In the genomic region with DNA sequence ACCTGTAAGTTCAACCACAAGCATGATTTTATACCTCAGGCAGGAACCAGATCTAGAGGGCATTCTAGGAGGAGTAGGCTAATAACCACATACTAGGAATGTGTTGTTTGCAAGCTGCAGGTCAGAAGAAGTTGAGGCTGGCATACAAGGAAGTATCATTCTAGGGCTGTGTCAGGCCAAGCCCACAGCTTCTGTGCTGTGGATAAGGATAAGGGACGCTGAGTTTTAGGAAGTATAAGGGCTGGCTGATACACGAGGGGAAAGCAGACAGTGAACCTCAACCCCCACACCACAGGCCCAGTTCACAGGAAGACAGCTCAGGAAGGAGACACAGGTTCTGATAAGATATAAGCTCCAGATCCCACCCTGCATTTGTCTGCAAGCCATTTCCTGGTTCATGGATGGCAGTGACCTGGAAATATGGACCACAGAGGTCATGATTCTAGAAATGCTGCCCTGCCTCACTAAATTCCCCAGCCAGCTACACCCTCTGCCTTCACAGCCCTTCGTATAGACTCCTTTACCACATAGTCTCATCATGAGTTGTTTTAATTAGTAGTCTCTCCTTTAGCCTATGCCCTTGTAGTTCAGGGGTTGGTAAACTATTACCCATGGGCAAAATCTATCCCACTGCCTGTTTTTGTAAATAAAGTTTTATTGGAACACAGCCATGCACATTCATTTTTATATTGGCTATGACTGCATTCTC, we compare ENCODE assay signal across 15 cellular contexts.
A peak's percentile ranks its signal among the peaks of the same experiment; 100 is the strongest.
DNase-seq lines count a peak whose midpoint lies in the region; ATAC-seq, FAIRE-seq and TF ChIP-seq lines count a peak whose summit lies in the region.
"Had no signal": no experiment of that assay in that cellular context is flagged by ENCODE, and none has a peak within 500 bp of the region (broad histone marks: within the 10 kb centered on the region; RNA-seq: fewer than 3 reads in every experiment).

No MANE protein-coding gene starts in this region.

- H3K9me3 Mint-ChIP-seq in Caco-2 (ENCODE audit: unreplicated experiment), result no peaks in the 10 kb centered on the region
- no peaks in the 10 kb centered on the region for H3K9me3 Mint-ChIP-seq in dendritic cell treated with granulocyte-macrophage colony-stimulating factor and Interleukin-4, amounts not matched to agents 40 ng/mL and 50 ng/mL, for 4 days
- H3K9me3 Mint-ChIP-seq: activated CD8-positive, alpha-beta T cell treated with anti-CD3 and anti-CD28 coated beads for 36 hours; CD8-positive, alpha-beta T cell had no signal

- no peaks in the 10 kb centered on the region for H3K27me3 ChIP-seq in Caco-2 (replicated peaks; ENCODE audit: control insufficient read depth, insufficient read depth, low read length)
- H3K27me3 ChIP-seq in muscle layer of duodenum (ENCODE audit: low read depth, low read length), result no peaks in the 10 kb centered on the region
- H3K27me3 ChIP-seq: ovary had no signal

- peak overlapping the region; percentile 11 for H3K27ac ChIP-seq in muscle layer of duodenum (ENCODE audit: low read length)
- H3K27ac ChIP-seq: ovary had no signal

- BruUV-seq in Caco-2 (replicated peaks; lab: Mats Ljungman, UMichigan), result no TSS peak

- no peak for FAIRE-seq in GM12892 (lab: Jason Lieb, UNC)
- FAIRE-seq: HTR-8/SVneo had no signal

- H3K4me3 ChIP-seq in Caco-2 (ENCODE audit: low read depth, low read length) (no peak overlapping the region), NB4 (ENCODE audit: low read depth, low read length) (no peak overlapping the region), muscle layer of duodenum (ENCODE audit: low read depth in 1 of 2, low read length in 2 of 2) (no peak overlapping the region)
- H3K4me3 ChIP-seq: ovary had no signal

- intact Hi-C loops in Caco-2 (cut with micrococcal nuclease; ENCODE audit: unreplicated experiment), result no loop called here
- intact Hi-C loops in dendritic cell treated with granulocyte-macrophage colony-stimulating factor and Interleukin-4, amounts not matched to agents 40 ng/mL and 50 ng/mL, for 4 days (cut with micrococcal nuclease), result no loop called here

- no peaks in the 10 kb centered on the region for H3K36me3 ChIP-seq in Caco-2 (ENCODE audit: control insufficient read depth, insufficient read depth, low read length)
- H3K36me3 ChIP-seq in muscle layer of duodenum (ENCODE audit: control insufficient read depth in 1 of 2, insufficient read depth in 2 of 2, low read length in 2 of 2), result no peaks in the 10 kb centered on the region
- H3K36me3 ChIP-seq: ovary had no signal

- no peak for TF ChIP-seq POLR2A in NB4 (IDR thresholded peaks at IDR 0.05; ENCODE audit: extremely low read depth, insufficient read length)
- TF ChIP-seq POLR2A in GM12892 (IDR thresholded peaks at IDR 0.05; ENCODE audit: low read depth, low read length), result no peak

- CTCF ChIA-PET in Caco-2 (lab: Charles Lee) (interaction anchor here (1.0 kb wide), 1 partner anchor 9 kb away, joined by 3 read pairs; no protein-coding TSS in a partner anchor), HEK293T (lab: Yijun Ruan, JAX) (no interaction called here)

- H3K4me1 ChIP-seq in Caco-2 (peaks cover 53% of the 10 kb centered on the region), muscle layer of duodenum (ENCODE audit: control insufficient read depth in 1 of 2, insufficient read depth in 2 of 2, low read length in 2 of 2) (peaks cover 0 to 4% of the 10 kb centered on the region in 2 donors)

- H3K27ac Mint-ChIP-seq in Caco-2 (ENCODE audit: unreplicated experiment), result peak overlapping the region; percentile 84
- peak overlapping the region; percentile 34 for H3K27ac Mint-ChIP-seq in dendritic cell treated with granulocyte-macrophage colony-stimulating factor and Interleukin-4, amounts not matched to agents 40 ng/mL and 50 ng/mL, for 4 days
- H3K27ac Mint-ChIP-seq: activated CD8-positive, alpha-beta T cell treated with anti-CD3 and anti-CD28 coated beads for 36 hours; CD8-positive, alpha-beta T cell; T-cell had no signal

- TF ChIP-seq CTCF in Caco-2 (IDR thresholded peaks at IDR 0.05; ENCODE audit: insufficient read depth in 1 of 2, low read depth in 1 of 2, low read length in 1 of 2, severe bottlenecking in 1 of 2, unreplicated experiment in 1 of 2) (no peak), NB4 (IDR thresholded peaks at IDR 0.05; ENCODE audit: low read depth, low read length) (no peak)

- no peak overlapping the region for H3K4me3 Mint-ChIP-seq in Caco-2 (ENCODE audit: unreplicated experiment)
- H3K4me3 Mint-ChIP-seq in dendritic cell treated with granulocyte-macrophage colony-stimulating factor and Interleukin-4, amounts not matched to agents 40 ng/mL and 50 ng/mL, for 4 days, result no peak overlapping the region
- H3K4me3 Mint-ChIP-seq: activated CD8-positive, alpha-beta T cell treated with anti-CD3 and anti-CD28 coated beads for 36 hours; CD8-positive, alpha-beta T cell; T-cell had no signal

- no peaks in the 10 kb centered on the region for H3K27me3 Mint-ChIP-seq in Caco-2 (ENCODE audit: insufficient read depth, unreplicated experiment)
- H3K27me3 Mint-ChIP-seq in dendritic cell treated with granulocyte-macrophage colony-stimulating factor and Interleukin-4, amounts not matched to agents 40 ng/mL and 50 ng/mL, for 4 days, result no peaks in the 10 kb centered on the region
- H3K27me3 Mint-ChIP-seq: activated CD8-positive, alpha-beta T cell treated with anti-CD3 and anti-CD28 coated beads for 36 hours; T-cell had no signal

- no peak for ATAC-seq in HG03039 (IDR thresholded peaks at IDR 0.05; ENCODE audit: unreplicated experiment)
- ATAC-seq: activated CD8-positive, alpha-beta T cell treated with anti-CD3 and anti-CD28 coated beads for 36 hours; CD8-positive, alpha-beta T cell had no signal

- peaks cover 30% of the 10 kb centered on the region for H3K4me1 Mint-ChIP-seq in Caco-2 (ENCODE audit: low read depth, unreplicated experiment)
- H3K4me1 Mint-ChIP-seq in dendritic cell treated with granulocyte-macrophage colony-stimulating factor and Interleukin-4, amounts not matched to agents 40 ng/mL and 50 ng/mL, for 4 days (ENCODE audit: low read depth), result peaks cover 25% of the 10 kb centered on the region
- H3K4me1 Mint-ChIP-seq: T-cell had no signal

- POLR2A ChIA-PET in Caco-2 (lab: Charles Lee), result no interaction called here
- POLR2A ChIA-PET in HEK293T (lab: Yijun Ruan, JAX), result no interaction called here

- DNase-seq in Caco-2 (no peak), NB4 (ENCODE audit: low read depth) (peak; percentile 63), HEK293T (ENCODE audit: extremely low spot score) (no peak), GM12892 (ENCODE audit: insufficient read length) (no peak), pons (ENCODE audit: low spot score) (no peak)
- DNase-seq: activated CD8-positive, alpha-beta T cell treated with anti-CD3 and anti-CD28 coated beads for 36 hours; activated naive CD4-positive, alpha-beta T cell; CD8-positive, alpha-beta T cell; NCI-H1436 treated with DMSO at 0.1 percent for 48 hours; ovary; T-cell had no signal

- H3K36me3 Mint-ChIP-seq in Caco-2 (ENCODE audit: insufficient read depth, unreplicated experiment), result peaks cover 5% of the 10 kb centered on the region
- H3K36me3 Mint-ChIP-seq in dendritic cell treated with granulocyte-macrophage colony-stimulating factor and Interleukin-4, amounts not matched to agents 40 ng/mL and 50 ng/mL, for 4 days (ENCODE audit: low read depth), result no peaks in the 10 kb centered on the region
- H3K36me3 Mint-ChIP-seq: CD8-positive, alpha-beta T cell; T-cell had no signal

- peaks cover 11% of the 10 kb centered on the region for H3K9me3 ChIP-seq in Caco-2
- H3K9me3 ChIP-seq in muscle layer of duodenum (ENCODE audit: control insufficient read depth in 1 of 2, low read length in 2 of 2), result no peaks in the 10 kb centered on the region
- H3K9me3 ChIP-seq: ovary had no signal

TF ChIP-seq in HEK293T, 16 proteins besides CTCF, POLR2A, EP300 and RAD21:
- TF ChIP-seq HDGF (IDR thresholded peaks at IDR 0.05; ENCODE audit: borderline replicate concordance) (no peak), ELF4 (IDR thresholded peaks at IDR 0.05) (no peak), FOXA1 (IDR thresholded peaks at IDR 0.05) (no peak), BHLHE40 (IDR thresholded peaks at IDR 0.05; ENCODE audit: borderline replicate concordance) (no peak), LEF1 (IDR thresholded peaks at IDR 0.05; ENCODE audit: borderline replicate concordance) (no peak), FOXK2 (IDR thresholded peaks at IDR 0.05) (no peak), PKNOX1 (IDR thresholded peaks at IDR 0.05) (no peak), SUZ12 (IDR thresholded peaks at IDR 0.05) (no peak), SP1 (IDR thresholded peaks at IDR 0.05) (no peak), NFRKB (IDR thresholded peaks at IDR 0.05) (no peak), L3MBTL2 (conservative IDR thresholded peaks at IDR 0.05) (no peak), TARDBP (IDR thresholded peaks at IDR 0.05) (no peak), FOXM1 (IDR thresholded peaks at IDR 0.05; ENCODE audit: borderline replicate concordance) (no peak), ARNT (IDR thresholded peaks at IDR 0.05) (no peak), ZNF384 (IDR thresholded peaks at IDR 0.05) (no peak), CTBP1 (IDR thresholded peaks at IDR 0.05; ENCODE audit: borderline replicate concordance) (no peak)
